ENCODE assay signal across 1 cellular context in genomic region chr17:64329571-64329970, GRCh38.
TF ChIP-seq lines count a peak whose summit lies in the region.

No MANE protein-coding gene starts in this region.

TF ChIP-seq in IMR-90, 13 proteins besides CTCF, POLR2A, EP300 and RAD21 (continued from another document):
- TF ChIP-seq ELK1 (IDR thresholded peaks at IDR 0.05; ENCODE audit: borderline replicate concordance, low read depth, low read length) (no peak), FOS (IDR thresholded peaks at IDR 0.05; ENCODE audit: low read depth, low read length) (no peak), CHD1 (IDR thresholded peaks at IDR 0.05; ENCODE audit: low read depth, low read length) (no peak), RFX5 (IDR thresholded peaks at IDR 0.05; ENCODE audit: low read depth, low read length) (no peak), USF2 (IDR thresholded peaks at IDR 0.05; ENCODE audit: low read depth, low read length) (no peak)
TF ChIP-seq in IMR-90: peak in this region for 0.
